Comparison of ENCODE assay signal across 29 cellular contexts in the genomic region with DNA sequence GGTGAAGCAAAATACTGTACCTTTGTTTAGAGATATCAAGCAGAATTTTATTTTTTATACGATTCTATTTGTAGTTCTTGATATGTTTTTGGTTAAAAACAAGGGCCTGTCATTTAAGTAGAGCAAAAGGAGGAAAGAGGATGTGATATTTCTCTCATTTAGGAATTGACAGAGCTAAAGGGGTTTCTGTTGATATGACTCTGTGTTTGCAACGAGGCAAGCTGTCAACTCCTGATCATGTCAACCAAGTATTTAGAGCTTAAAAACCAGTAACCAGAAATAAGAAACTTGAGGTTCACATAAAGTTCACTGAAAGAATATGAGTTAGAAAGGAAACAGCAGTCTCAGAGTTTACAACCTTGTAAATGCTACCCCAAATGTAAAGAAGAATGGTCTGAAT.
"Had no signal": no experiment of that assay in that cellular context is flagged by ENCODE, and none has a peak within 500 bp of the region (broad histone marks: within the 10 kb centered on the region; RNA-seq: fewer than 3 reads in every experiment).

No MANE protein-coding gene starts in this region.

- H3K27ac Mint-ChIP-seq: activated CD8-positive, alpha-beta T cell treated with anti-CD3 and anti-CD28 coated beads, Interleukin-2, amount 10 ng/mL, durations not matched to agents 7 days and 5 days; activated naive CD8-positive, alpha-beta T cell treated with anti-CD3 and anti-CD28 coated beads, Interleukin-2, amount 10 ng/mL, durations not matched to agents 7 days and 5 days; T-helper 2 cell treated with Interferon-gamma antibody and Interleukin-4, amounts not matched to agents 5 μg/mL and 100 μg/mL, for 36 hours; WTC11 had no signal

- H3K27me3 ChIP-seq: adrenal gland, Peyer's patch, SJCRH30 had no signal

- H3K36me3 ChIP-seq: adrenal gland had no signal

- H3K4me3 ChIP-seq: adrenal gland, Peyer's patch, SJCRH30 had no signal

- H3K9ac ChIP-seq: SK-N-SH had no signal

- ATAC-seq: activated CD8-positive, alpha-beta T cell treated with anti-CD3 and anti-CD28 coated beads, Interleukin-2, amount 10 ng/mL, durations not matched to agents 7 days and 5 days; WTC11 had no signal

- DNase-seq: activated CD4-positive, alpha-beta T cell treated with anti-CD3 and anti-CD28 coated beads for 48 hours; activated CD4-positive, alpha-beta T cell treated with anti-CD3 and anti-CD28 coated beads, Interleukin-2, amount 50 U/mL, for 4 hours; activated CD4-positive, CD25-positive, alpha-beta regulatory T cell treated with anti-CD3 and anti-CD28 coated beads, Interleukin-2, amount 50 U/mL, for 72 hours; activated CD8-positive, alpha-beta memory T cell treated with anti-CD3 and anti-CD28 coated beads, Interleukin-2, amount 50 U/mL, for 48 hours; activated CD8-positive, alpha-beta T cell treated with anti-CD3 and anti-CD28 coated beads, Interleukin-2, amount 10 ng/mL, durations not matched to agents 7 days and 5 days; activated naive CD4-positive, alpha-beta T cell treated with anti-CD3 and anti-CD28 coated beads, Interleukin-2, amount 50 U/mL, for 16 hours; activated naive CD8-positive, alpha-beta T cell treated with anti-CD3 and anti-CD28 coated beads, Interleukin-2, amount 10 ng/mL, durations not matched to agents 7 days and 5 days; activated T-cell treated with anti-CD3 and anti-CD28 coated beads, Interleukin-2, amount 50 U/mL, for 1 hour; adrenal gland; anterior cingulate cortex; cerebellar nuclear complex; MM.1S; NCI-H1105 treated with DMSO at 0.1 percent for 48 hours; NCI-H1436 treated with DMSO at 0.1 percent for 48 hours; NCI-H187 treated with DMSO at 0.1 percent for 48 hours; NCI-H2107; NCI-H2171 treated with DMSO at 0.1 percent for 48 hours; NCI-H226; NCI-H526; NCI-H82; NK-92 treated with Interleukin-12 subunit alpha and Interleukin-12 subunit beta, amount 100 ng/mL, for 24 hours; Peyer's patch; Right ventricle myocardium superior; SJCRH30; SK-N-SH; T-helper 1 cell had no signal

- H3K4me2 ChIP-seq: SK-N-SH had no signal

- H3K4me3 Mint-ChIP-seq: activated CD8-positive, alpha-beta T cell treated with anti-CD3 and anti-CD28 coated beads, Interleukin-2, amount 10 ng/mL, durations not matched to agents 7 days and 5 days; activated naive CD8-positive, alpha-beta T cell treated with anti-CD3 and anti-CD28 coated beads, Interleukin-2, amount 10 ng/mL, durations not matched to agents 7 days and 5 days; T-helper 2 cell treated with Interferon-gamma antibody and Interleukin-4, amounts not matched to agents 5 μg/mL and 100 μg/mL, for 36 hours; WTC11 had no signal

- H3K4me1 Mint-ChIP-seq: activated naive CD8-positive, alpha-beta T cell treated with anti-CD3 and anti-CD28 coated beads, Interleukin-2, amount 10 ng/mL, durations not matched to agents 7 days and 5 days had no signal

- H3K4me1 ChIP-seq: Peyer's patch, SJCRH30 had no signal

- H3K9me3 Mint-ChIP-seq: activated naive CD8-positive, alpha-beta T cell treated with anti-CD3 and anti-CD28 coated beads, Interleukin-2, amount 10 ng/mL, durations not matched to agents 7 days and 5 days; T-helper 2 cell treated with Interferon-gamma antibody and Interleukin-4, amounts not matched to agents 5 μg/mL and 100 μg/mL, for 36 hours; WTC11 had no signal

- H3K9me3 ChIP-seq: Peyer's patch, SJCRH30, SK-N-SH had no signal

- H3K27ac ChIP-seq: adrenal gland, Peyer's patch, RWPE1, SJCRH30 had no signal

- H3K36me3 Mint-ChIP-seq: activated naive CD8-positive, alpha-beta T cell treated with anti-CD3 and anti-CD28 coated beads, Interleukin-2, amount 10 ng/mL, durations not matched to agents 7 days and 5 days had no signal
